Comparison of ENCODE assay signal across 8 cellular contexts in genomic region chr10:28381903-28382347, GRCh38.
DNase-seq lines count a peak whose midpoint lies in the region; ATAC-seq, FAIRE-seq and TF ChIP-seq lines count a peak whose summit lies in the region.

No MANE protein-coding gene starts in this region.

- H3K4me3 ChIP-seq in WI38 (ENCODE audit: low read depth, low read length) (no peak overlapping the region), bronchial epithelial cell (ENCODE audit: low read depth, low read length) (no peak overlapping the region)

- ATAC-seq in HG03103 (IDR thresholded peaks at IDR 0.05; ENCODE audit: low read depth, unreplicated experiment) = peak; percentile 96

- peak; percentile 88 for DNase-seq in activated gamma-delta T cell treated with Interleukin-2 at 50 U/mL for 16 hours
- no peak for DNase-seq in activated gamma-delta T cell (lab: John Stamatoyannopoulos, UW)
- peak; percentile 53 for DNase-seq in NCI-H2196 (lab: John Stamatoyannopoulos, UW; ENCODE audit: unreplicated experiment)
- DNase-seq in bronchial epithelial cell (ENCODE audit: low read depth) = peak; percentile 86
- peak; percentile 92 for DNase-seq in islet precursor cell
- DNase-seq in stimulated activated CD4-positive, alpha-beta T cell treated with anti-CD3 and anti-CD28 coated beads, Interleukin-1b, Interleukin-23, amount 100 ng/mL, for 4 hours (ENCODE audit: low read depth in 2 of 2) = peak; percentile 73 to 76

- no peak for FAIRE-seq in bronchial epithelial cell (lab: Jason Lieb, UNC)

- no peaks in the 10 kb centered on the region for H3K36me3 ChIP-seq in bronchial epithelial cell (ENCODE audit: control insufficient read depth, insufficient read depth, low read length)

- no peaks in the 10 kb centered on the region for H3K27me3 ChIP-seq in bronchial epithelial cell (ENCODE audit: control insufficient read depth, insufficient read depth, low read length)

- TF ChIP-seq CTCF in WI38 (IDR thresholded peaks at IDR 0.05; ENCODE audit: low read depth, low read length) (peak; percentile 80), bronchial epithelial cell (IDR thresholded peaks at IDR 0.05; ENCODE audit: insufficient read depth, low read length, severe bottlenecking) (peak; percentile 81)
